In genomic region chr7:75878769-75879596, GRCh38 we compare ENCODE assay signal across 8 cellular contexts. TPM values are rescaled to one million over a fixed set of nuclear protein-coding genes. Genes with fewer than 3 reads are reported as not detected.
DNase-seq lines count a peak whose midpoint lies in the region; ATAC-seq and TF ChIP-seq lines count a peak whose summit lies in the region.

TSS of gene RHBDD2 (plus strand) at chr7:75879034. CDS start at chr7:75879083, 49 bp downstream.

- peak within 1 kb of the TSS; percentile 78 to 87 for H3K9ac ChIP-seq in mucosa of rectum (ENCODE audit: low read depth in 1 of 2, low read length in 2 of 2)

- H3K4me3 ChIP-seq in mucosa of rectum (ENCODE audit: low read length in 2 of 2): peak within 1 kb of the TSS; percentile 96 to 97

- peaks cover 38% of the 10 kb centered on the region for H3K4me1 Mint-ChIP-seq in activated T-cell treated with anti-CD3 and anti-CD28 coated beads, Interleukin-2, amount 50 U/mL, for 24 hours (ENCODE audit: low read depth)

- no peaks in the 10 kb centered on the region for H3K9me3 Mint-ChIP-seq in activated T-cell treated with anti-CD3 and anti-CD28 coated beads, Interleukin-2, amount 50 U/mL, for 24 hours

- ATAC-seq in GM21737 (IDR thresholded peaks at IDR 0.05; ENCODE audit: unreplicated experiment): peak; percentile 88

- peak within 1 kb of the TSS; percentile 94 for H3K27ac Mint-ChIP-seq in activated T-cell treated with anti-CD3 and anti-CD28 coated beads, Interleukin-2, amount 50 U/mL, for 24 hours

- DNase-seq in DMS153 treated with DMSO at 0.1 percent for 48 hours (lab: John Stamatoyannopoulos, UW; ENCODE audit: unreplicated experiment): peak; percentile 88
- peak; percentile 91 for DNase-seq in KG1 (lab: John Stamatoyannopoulos, UW)
- DNase-seq in activated T-cell treated with anti-CD3 and anti-CD28 coated beads, Interleukin-2, amount 50 U/mL, for 24 hours: peak; percentile 99
- DNase-seq in erythroblast (lab: John Stamatoyannopoulos, UW): peak; percentile 92 to 95
- peak; percentile 98 for DNase-seq in stimulated activated CD8-positive, alpha-beta memory T cell treated with anti-CD3 and anti-CD28 coated beads, Interleukin-4, amount 100 ng/mL, for 48 hours

- peak within 1 kb of the TSS; percentile 93 for H3K4me3 Mint-ChIP-seq in activated T-cell treated with anti-CD3 and anti-CD28 coated beads, Interleukin-2, amount 50 U/mL, for 24 hours

- H3K27me3 ChIP-seq in mucosa of rectum (ENCODE audit: control insufficient read depth in 2 of 2, insufficient read depth in 2 of 2, low read length in 2 of 2): no peaks in the 10 kb centered on the region

- peaks cover 14 to 20% of the 10 kb centered on the region in 2 donors for H3K4me1 ChIP-seq in mucosa of rectum (ENCODE audit: control insufficient read depth in 2 of 2, insufficient read depth in 2 of 2, low read length in 2 of 2)

- peak within 1 kb of the TSS; percentile 84 to 85 for H3K27ac ChIP-seq in mucosa of rectum (ENCODE audit: low read depth in 2 of 2, low read length in 2 of 2)

- H3K36me3 Mint-ChIP-seq in activated T-cell treated with anti-CD3 and anti-CD28 coated beads, Interleukin-2, amount 50 U/mL, for 24 hours (ENCODE audit: low read depth): peaks cover 48% of the 10 kb centered on the region

- TF ChIP-seq POLR2A in erythroblast (IDR thresholded peaks at IDR 0.05; ENCODE audit: low read length): peak; percentile 78

- H3K9me3 ChIP-seq in mucosa of rectum (ENCODE audit: control insufficient read depth in 2 of 2, low read length in 2 of 2): no peaks in the 10 kb centered on the region

- H3K36me3 ChIP-seq in mucosa of rectum (ENCODE audit: control insufficient read depth in 2 of 2, insufficient read depth in 2 of 2, low read length in 2 of 2): peaks cover 15 to 29% of the 10 kb centered on the region in 2 donors

- H3K27me3 Mint-ChIP-seq in activated T-cell treated with anti-CD3 and anti-CD28 coated beads, Interleukin-2, amount 50 U/mL, for 24 hours: no peaks in the 10 kb centered on the region

TF ChIP-seq in PFSK-1, 5 proteins besides CTCF, POLR2A, EP300 and RAD21:
- TF ChIP-seq FOXP2 (optimal IDR thresholded peaks at IDR 0.05; ENCODE audit: borderline replicate concordance, extremely low read depth, extremely low read length, insufficient read depth): no peak
- no peak for TF ChIP-seq SIN3A (IDR thresholded peaks at IDR 0.05; ENCODE audit: borderline replicate concordance, insufficient read depth, low read length)
- no peak for TF ChIP-seq REST (IDR thresholded peaks at IDR 0.05; ENCODE audit: insufficient read depth in 1 of 2, low read depth in 2 of 2, low read length in 2 of 2)
- peak; percentile 86 for TF ChIP-seq POLR2AphosphoS5 (IDR thresholded peaks at IDR 0.05; ENCODE audit: low read depth, low read length)

RNA-seq across cellular contexts. Expression of gene RHBDD2, which starts in this region (rescaled TPM):
- polyA plus RNA-seq in PFSK-1 (2012; ENCODE audit: insufficient read length, low read depth): 90.4 TPM

Comparison
In these comparisons a context has a peak if more than half of its experiments do, and no peak if none do; other contexts are left out.
1. Peak in every context shown above with its lines: DNase-seq, ATAC-seq, H3K4me3 ChIP-seq and H3K27ac ChIP-seq.